In genomic region chr15:39625856-39626255, GRCh38 we compare ENCODE assay signal across 12 cellular contexts. TPM values are rescaled to one million over a fixed set of nuclear protein-coding genes. Genes with fewer than 3 reads are reported as not detected.
A peak's percentile ranks its signal among the peaks of the same experiment; 100 is the strongest.
DNase-seq lines count a peak whose midpoint lies in the region; ATAC-seq and TF ChIP-seq lines count a peak whose summit lies in the region.
"Had no signal": no experiment of that assay in that cellular context is flagged by ENCODE, and none has a peak within 500 bp of the region (broad histone marks: within the 10 kb centered on the region; RNA-seq: fewer than 3 reads in every experiment).

No MANE protein-coding gene starts in this region.

- H3K36me3 ChIP-seq in gastroesophageal sphincter, result no peaks in the 10 kb centered on the region
- no peaks in the 10 kb centered on the region for H3K36me3 ChIP-seq in transverse colon
- H3K36me3 ChIP-seq: upper lobe of right lung had no signal

- H3K27me3 ChIP-seq in gastroesophageal sphincter (no peaks in the 10 kb centered on the region), transverse colon (no peaks in the 10 kb centered on the region)
- H3K27me3 ChIP-seq: upper lobe of right lung had no signal

- peaks cover 66% of the 10 kb centered on the region for H3K4me1 Mint-ChIP-seq in activated naive CD8-positive, alpha-beta T cell treated with anti-CD3 and anti-CD28 coated beads for 36 hours

- H3K4me3 ChIP-seq in gastroesophageal sphincter (no peak overlapping the region), transverse colon (no peak overlapping the region)
- H3K4me3 ChIP-seq: upper lobe of right lung had no signal

- TF ChIP-seq POLR2A in gastroesophageal sphincter (IDR thresholded peaks at IDR 0.05), result no peak
- TF ChIP-seq POLR2A in transverse colon (IDR thresholded peaks at IDR 0.05), result no peak

- DNase-seq in activated naive CD4-positive, alpha-beta T cell treated with anti-CD3 and anti-CD28 coated beads, Interleukin-2, amount 50 U/mL, for 72 hours (ENCODE audit: low spot score in 2 of 2), result no peak
- DNase-seq in activated naive CD4-positive, alpha-beta T cell treated with Interleukin-2 at 50 U/mL for 16 hours, result no peak
- no peak for DNase-seq in activated naive CD8-positive, alpha-beta T cell treated with anti-CD3 and anti-CD28 coated beads for 36 hours
- no peak for DNase-seq in transverse colon
- DNase-seq in OCI-M1 (lab: John Stamatoyannopoulos, UW), result no peak
- no peak for DNase-seq in islet precursor cell
- DNase-seq: activated CD4-positive, alpha-beta T cell treated with anti-CD3 and anti-CD28 coated beads, Interleukin-2, amount 50 U/mL, for 4 hours; amygdala; NCI-H2081 treated with DMSO at 0.1 percent for 48 hours; upper lobe of right lung had no signal

- H3K27ac ChIP-seq in gastroesophageal sphincter (peak overlapping the region in 3 of 4 donors; percentile 65 to 77 (median 68)), transverse colon (peak overlapping the region; percentile 81 to 86 (median 84))

- TF ChIP-seq CTCF in gastroesophageal sphincter (IDR thresholded peaks at IDR 0.05) (no peak), transverse colon (IDR thresholded peaks at IDR 0.05) (no peak)

- H3K27me3 Mint-ChIP-seq in activated naive CD8-positive, alpha-beta T cell treated with anti-CD3 and anti-CD28 coated beads for 36 hours, result no peaks in the 10 kb centered on the region

- TF ChIP-seq EP300 in gastroesophageal sphincter (IDR thresholded peaks at IDR 0.05) (no peak), transverse colon (IDR thresholded peaks at IDR 0.05; ENCODE audit: low read depth) (no peak)

- H3K9me3 Mint-ChIP-seq in activated naive CD4-positive, alpha-beta T cell treated with anti-CD3 and anti-CD28 coated beads, Interleukin-2, amount 50 U/mL, for 72 hours, result peaks cover 0 to 17% of the 10 kb centered on the region in 2 donors
- H3K9me3 Mint-ChIP-seq in activated naive CD8-positive, alpha-beta T cell treated with anti-CD3 and anti-CD28 coated beads for 36 hours, result peaks cover 12% of the 10 kb centered on the region

- H3K4me3 Mint-ChIP-seq in activated naive CD8-positive, alpha-beta T cell treated with anti-CD3 and anti-CD28 coated beads for 36 hours, result no peak overlapping the region

- ATAC-seq in activated naive CD4-positive, alpha-beta T cell treated with anti-CD3 and anti-CD28 coated beads, Interleukin-2, amount 50 U/mL, for 72 hours, result no peak
- ATAC-seq in gastroesophageal sphincter (no peak), HG03280 (IDR thresholded peaks at IDR 0.05; ENCODE audit: unreplicated experiment) (no peak)
- ATAC-seq: upper lobe of right lung had no signal

- intact Hi-C loops in transverse colon (cut with DNase I; ENCODE audit: low total_unique reads), result no loop called here

- H3K27ac Mint-ChIP-seq in activated naive CD4-positive, alpha-beta T cell treated with anti-CD3 and anti-CD28 coated beads, Interleukin-2, amount 50 U/mL, for 72 hours, result peak overlapping the region; percentile 90 to 99
- peak overlapping the region; percentile 95 for H3K27ac Mint-ChIP-seq in activated naive CD8-positive, alpha-beta T cell treated with anti-CD3 and anti-CD28 coated beads for 36 hours

- in situ Hi-C loops in transverse colon (cut with MboI; ENCODE audit: low pct_ligation_motif_present in 1 of 4, low pct_unique_long_range_greater_than_20kb in 1 of 4, low sequenced_read_pairs in 3 of 4), result no loop called here

- H3K4me1 ChIP-seq in gastroesophageal sphincter (peaks cover 5 to 62% (median 14%) of the 10 kb centered on the region in 3 donors), transverse colon (peaks cover 34 to 84% (median 69%) of the 10 kb centered on the region in 4 donors)

- H3K36me3 Mint-ChIP-seq in activated naive CD4-positive, alpha-beta T cell treated with anti-CD3 and anti-CD28 coated beads, Interleukin-2, amount 50 U/mL, for 72 hours, result peaks cover 4 to 34% of the 10 kb centered on the region in 2 donors
- peaks cover 27% of the 10 kb centered on the region for H3K36me3 Mint-ChIP-seq in activated naive CD8-positive, alpha-beta T cell treated with anti-CD3 and anti-CD28 coated beads for 36 hours

- H3K9me3 ChIP-seq in gastroesophageal sphincter (no peaks in the 10 kb centered on the region), transverse colon (no peaks in the 10 kb centered on the region)
- H3K9me3 ChIP-seq: upper lobe of right lung had no signal

RNA-seq across cellular contexts. Expression of gene THBS1, which starts 45.0 kb away (rescaled TPM):
- 1 to 10 TPM in 1 of 2 donors, under 1 TPM in 1; 0.46 to 7.5 TPM for total RNA-seq in activated naive CD4-positive, alpha-beta T cell treated with anti-CD3 and anti-CD28 coated beads, Interleukin-2, amount 50 U/mL, for 72 hours
- under 1 TPM; 0.62 to 0.68 TPM for total RNA-seq in activated naive CD8-positive, alpha-beta T cell treated with anti-CD3 and anti-CD28 coated beads for 36 hours
- total RNA-seq in gastroesophageal sphincter, result 1,000 to 10,000 TPM in 1 of 4 donors, 100 to 1,000 TPM in 3; 183 to 1,645 (median 277) TPM
- 100 to 1,000 TPM; 197 to 753 (median 410) TPM for total RNA-seq in transverse colon

Comparison
In these comparisons a context has a peak if more than half of its experiments do, and no peak if none do; other contexts are left out.
1. RNA of gene THBS1, which starts 45.0 kb away (total RNA-seq): 197 to 753 TPM in transverse colon and 183 to 1,645 TPM in gastroesophageal sphincter; 0.46 to 7.5 TPM in activated naive CD4-positive, alpha-beta T cell treated with anti-CD3 and anti-CD28 coated beads, Interleukin-2, amount 50 U/mL, for 72 hours and 0.62 to 0.68 TPM in activated naive CD8-positive, alpha-beta T cell treated with anti-CD3 and anti-CD28 coated beads for 36 hours; every median in the first group is over 10 times any median in the second.